21 cellular contexts compared by ENCODE assay signal in genomic region chr20:13139459-13140150, GRCh38.
DNase-seq lines count a peak whose midpoint lies in the region; ATAC-seq and TF ChIP-seq lines count a peak whose summit lies in the region.
"Had no signal": no experiment of that assay in that cellular context is flagged by ENCODE, and none has a peak within 500 bp of the region (broad histone marks: within the 10 kb centered on the region; RNA-seq: fewer than 3 reads in every experiment).

No MANE protein-coding gene starts in this region.

- peaks cover 2% of the 10 kb centered on the region for H3K36me3 Mint-ChIP-seq in activated T-cell treated with anti-CD3 and anti-CD28 coated beads, Interleukin-2, amount 50 U/mL, for 4 hours (ENCODE audit: insufficient read depth)
- H3K36me3 Mint-ChIP-seq: activated CD8-positive, alpha-beta memory T cell treated with anti-CD3 and anti-CD28 coated beads, Interleukin-2, amount 10 ng/mL, durations not matched to agents 7 days and 5 days had no signal

- H3K79me2 ChIP-seq in mammary epithelial cell (ENCODE audit: insufficient read depth, low read length), result no peaks in the 10 kb centered on the region
- no peaks in the 10 kb centered on the region for H3K79me2 ChIP-seq in OCI-LY3 (ENCODE audit: low read length)

- no peak for TF ChIP-seq EP300 in suprapubic skin (IDR thresholded peaks at IDR 0.05)
- no peak for TF ChIP-seq EP300 in ovary (IDR thresholded peaks at IDR 0.05)

- intact Hi-C loops in mammary epithelial cell (cut with micrococcal nuclease), result no loop called here
- intact Hi-C loops in breast epithelium (cut with DNase I; ENCODE audit: low total_unique reads), result no loop called here
- intact Hi-C loops in thyroid gland (cut with DNase I), result no loop called here
- intact Hi-C loops in ovary (cut with DNase I), result no loop called here

- H3K9ac ChIP-seq in mammary epithelial cell (ENCODE audit: insufficient read depth, low read length) (no peak overlapping the region), OCI-LY3 (ENCODE audit: low read length) (no peak overlapping the region)

- H3K4me2 ChIP-seq in mammary epithelial cell (ENCODE audit: insufficient read depth, low read depth, low read length) (no peak overlapping the region), OCI-LY3 (ENCODE audit: low read length) (peak overlapping the region; percentile 8)

- no peak for TF ChIP-seq POLR2A in breast epithelium (IDR thresholded peaks at IDR 0.05)
- no peak for TF ChIP-seq POLR2A in thyroid gland (IDR thresholded peaks at IDR 0.05)
- no peak for TF ChIP-seq POLR2A in suprapubic skin (IDR thresholded peaks at IDR 0.05)
- TF ChIP-seq POLR2A in ovary (IDR thresholded peaks at IDR 0.05), result no peak

- no peak overlapping the region for H3K4me3 ChIP-seq in mammary epithelial cell (replicated peaks in 1 of 3; ENCODE audit: insufficient read depth in 1 of 3, low read depth in 2 of 3, low read length in 3 of 3)
- no peak overlapping the region for H3K4me3 ChIP-seq in breast epithelium
- H3K4me3 ChIP-seq in OCI-LY3 (ENCODE audit: low read length), result peak overlapping the region; percentile 28; the same call in 1 of the 2 replicates
- no peak overlapping the region for H3K4me3 ChIP-seq in epithelial cell of proximal tubule (ENCODE audit: low read depth, low read length)
- no peak overlapping the region for H3K4me3 ChIP-seq in thyroid gland (replicated peaks in 1 of 3)
- H3K4me3 ChIP-seq in suprapubic skin, result no peak overlapping the region
- H3K4me3 ChIP-seq in ovary, result no peak overlapping the region
- H3K4me3 ChIP-seq: adrenal gland, cardiac muscle cell, lower lobe of right lung had no signal

- 71% methylated on average over 4 of the region's 4 CpGs for WGBS in mammary epithelial cell (ENCODE audit: low coverage, missing lambda C conversion rate)
- 90 to 91% methylated on average over 4 of the region's 4 CpGs for WGBS in thyroid gland, 2 donors
- 86% methylated on average over 4 of the region's 4 CpGs for WGBS in suprapubic skin
- 81 to 88% (median 86%) methylated on average over 4 of the region's 4 CpGs for WGBS in ovary, 3 donors

- H3K9me3 Mint-ChIP-seq in activated T-cell treated with anti-CD3 and anti-CD28 coated beads, Interleukin-2, amount 50 U/mL, for 4 hours, result no peaks in the 10 kb centered on the region

- H3K36me3 ChIP-seq in mammary epithelial cell (ENCODE audit: insufficient read depth, low read length), result no peaks in the 10 kb centered on the region
- H3K36me3 ChIP-seq in breast epithelium, result no peaks in the 10 kb centered on the region
- no peaks in the 10 kb centered on the region for H3K36me3 ChIP-seq in OCI-LY3 (replicated peaks; ENCODE audit: low read depth, low read length)
- no peaks in the 10 kb centered on the region for H3K36me3 ChIP-seq in thyroid gland
- H3K36me3 ChIP-seq in suprapubic skin, result no peaks in the 10 kb centered on the region
- H3K36me3 ChIP-seq in ovary, result no peaks in the 10 kb centered on the region
- H3K36me3 ChIP-seq: adrenal gland, cardiac muscle cell, lower lobe of right lung had no signal

- H3K9me3 ChIP-seq in mammary epithelial cell (replicated peaks; ENCODE audit: insufficient read depth, low read length) (no peaks in the 10 kb centered on the region), breast epithelium (no peaks in the 10 kb centered on the region), OCI-LY3 (ENCODE audit: insufficient read depth, low read length) (no peaks in the 10 kb centered on the region), thyroid gland (no peaks in the 10 kb centered on the region), suprapubic skin (no peaks in the 10 kb centered on the region), ovary (no peaks in the 10 kb centered on the region)
- H3K9me3 ChIP-seq: adrenal gland, lower lobe of right lung had no signal

- CTCF ChIA-PET in mammary epithelial cell (lab: Charles Lee; ENCODE audit: low non-redundant PET), result no interaction called here

- dilution Hi-C loops in mammary epithelial cell (cut with HindIII; ENCODE audit: low sequenced_read_pairs), result no loop called here

- TF ChIP-seq CTCF in mammary epithelial cell (conservative IDR thresholded peaks at IDR 0.05 in 1 of 2, IDR thresholded peaks at IDR 0.05 in 1 of 2; ENCODE audit: extremely low read depth in 1 of 2, insufficient read depth in 1 of 2, low read depth in 1 of 2, low read length in 2 of 2) (no peak), breast epithelium (IDR thresholded peaks at IDR 0.05) (no peak), OCI-LY3 (IDR thresholded peaks at IDR 0.05; ENCODE audit: low read depth, low read length) (no peak), epithelial cell of proximal tubule (conservative IDR thresholded peaks at IDR 0.05; ENCODE audit: low read depth, low read length) (no peak), thyroid gland (IDR thresholded peaks at IDR 0.05) (no peak), suprapubic skin (IDR thresholded peaks at IDR 0.05) (no peak), ovary (IDR thresholded peaks at IDR 0.05) (no peak)

- H3K27ac ChIP-seq in mammary epithelial cell (ENCODE audit: insufficient read depth, low read depth, low read length) (no peak overlapping the region), breast epithelium (no peak overlapping the region), OCI-LY3 (ENCODE audit: low read length) (no peak overlapping the region), thyroid gland (peak overlapping the region; percentile 67 to 89 (median 82)), suprapubic skin (no peak overlapping the region), ovary (no peak overlapping the region)
- H3K27ac ChIP-seq: adrenal gland, cardiac muscle cell, foreskin keratinocyte, lower lobe of right lung had no signal

- H3K27me3 ChIP-seq in mammary epithelial cell (ENCODE audit: insufficient read depth, low read length) (no peaks in the 10 kb centered on the region), breast epithelium (no peaks in the 10 kb centered on the region), OCI-LY3 (ENCODE audit: low read depth, low read length) (peaks cover 31% of the 10 kb centered on the region; the same call in 1 of the 2 replicates), thyroid gland (no peaks in the 10 kb centered on the region), suprapubic skin (no peaks in the 10 kb centered on the region), ovary (no peaks in the 10 kb centered on the region)
- H3K27me3 ChIP-seq: adrenal gland, cardiac muscle cell, foreskin keratinocyte had no signal

- H3K4me3 Mint-ChIP-seq in activated T-cell treated with anti-CD3 and anti-CD28 coated beads, Interleukin-2, amount 50 U/mL, for 4 hours, result no peak overlapping the region
- H3K4me3 Mint-ChIP-seq: activated CD8-positive, alpha-beta memory T cell treated with anti-CD3 and anti-CD28 coated beads, Interleukin-2, amount 10 ng/mL, durations not matched to agents 7 days and 5 days; dendritic cell treated with granulocyte-macrophage colony-stimulating factor and Interleukin-4, amounts not matched to agents 40 ng/mL and 50 ng/mL, for 4 days had no signal

- no peaks in the 10 kb centered on the region for H3K4me1 ChIP-seq in mammary epithelial cell (ENCODE audit: insufficient read depth, low read length)
- no peaks in the 10 kb centered on the region for H3K4me1 ChIP-seq in breast epithelium
- H3K4me1 ChIP-seq in OCI-LY3 (ENCODE audit: low read length), result peaks cover 11% of the 10 kb centered on the region
- peaks cover 40 to 45% of the 10 kb centered on the region in 2 donors for H3K4me1 ChIP-seq in thyroid gland
- no peaks in the 10 kb centered on the region for H3K4me1 ChIP-seq in suprapubic skin
- no peaks in the 10 kb centered on the region for H3K4me1 ChIP-seq in ovary (ENCODE audit: insufficient read depth)
- H3K4me1 ChIP-seq: adrenal gland, foreskin keratinocyte, lower lobe of right lung had no signal

- ATAC-seq in activated T-cell treated with anti-CD3 and anti-CD28 coated beads, Interleukin-2, amount 50 U/mL, for 4 hours, result no peak
- ATAC-seq: activated CD8-positive, alpha-beta memory T cell treated with anti-CD3 and anti-CD28 coated beads, Interleukin-2, amount 10 ng/mL, durations not matched to agents 7 days and 5 days; foreskin keratinocyte; lower lobe of right lung; right cardiac atrium had no signal

- in situ Hi-C loops in mammary epithelial cell (cut with MboI; ENCODE audit: low sequenced_read_pairs in 2 of 2), result no loop called here

- no peak for DNase-seq in mammary epithelial cell
- DNase-seq in breast epithelium (ENCODE audit: low spot score in 2 of 2), result no peak
- DNase-seq in epithelial cell of proximal tubule (ENCODE audit: low read depth), result peak; percentile 27
- DNase-seq in thyroid gland, result no peak
- no peak for DNase-seq in suprapubic skin (ENCODE audit: low spot score in 2 of 2)
- DNase-seq in ovary, result no peak
- DNase-seq in activated T-cell treated with anti-CD3 and anti-CD28 coated beads, Interleukin-2, amount 50 U/mL, for 4 hours, result no peak
- DNase-seq: 8988T; activated CD4-positive, alpha-beta T cell treated with anti-CD3 and anti-CD28 coated beads for 4 hours; activated CD8-positive, alpha-beta memory T cell treated with anti-CD3 and anti-CD28 coated beads, Interleukin-2, amount 10 ng/mL, durations not matched to agents 7 days and 5 days; activated effector memory CD4-positive, alpha-beta T cell treated with anti-CD3 and anti-CD28 coated beads, Interleukin-2, amount 50 U/mL, for 16 hours; adrenal gland; foreskin keratinocyte; lower lobe of right lung; NCI-H2171 treated with DMSO at 0.1 percent for 48 hours; occipital lobe; right cardiac atrium; Right ventricle myocardium superior had no signal

- no peaks in the 10 kb centered on the region for H4K20me1 ChIP-seq in mammary epithelial cell (ENCODE audit: insufficient read depth, low read length)
- H4K20me1 ChIP-seq in OCI-LY3 (ENCODE audit: insufficient read depth, low read length), result no peaks in the 10 kb centered on the region

- H3K27me3 Mint-ChIP-seq in activated T-cell treated with anti-CD3 and anti-CD28 coated beads, Interleukin-2, amount 50 U/mL, for 4 hours (ENCODE audit: low read depth), result peaks cover 4% of the 10 kb centered on the region
- H3K27me3 Mint-ChIP-seq: dendritic cell treated with granulocyte-macrophage colony-stimulating factor and Interleukin-4, amounts not matched to agents 40 ng/mL and 50 ng/mL, for 4 days had no signal

- H3K4me1 Mint-ChIP-seq in activated T-cell treated with anti-CD3 and anti-CD28 coated beads, Interleukin-2, amount 50 U/mL, for 4 hours (ENCODE audit: low read depth), result no peaks in the 10 kb centered on the region

- no TSS peak for BruUV-seq in mammary epithelial cell (replicated peaks; lab: Mats Ljungman, UMichigan)

- H2AFZ ChIP-seq in mammary epithelial cell (ENCODE audit: low read depth, low read length), result peak overlapping the region; percentile 14
- H2AFZ ChIP-seq in OCI-LY3 (ENCODE audit: low read depth, low read length), result no peak overlapping the region

Comparison
In these comparisons a context has a peak if more than half of its experiments do, and no peak if none do; other contexts are left out.
1. H3K27ac ChIP-seq: peak in thyroid gland (3 of 3); none in mammary epithelial cell (single experiment), breast epithelium (0 of 2), OCI-LY3 (single experiment), suprapubic skin (single experiment) and ovary (0 of 2).